Comparison of ENCODE assay signal across 8 cellular contexts in the genomic region with DNA sequence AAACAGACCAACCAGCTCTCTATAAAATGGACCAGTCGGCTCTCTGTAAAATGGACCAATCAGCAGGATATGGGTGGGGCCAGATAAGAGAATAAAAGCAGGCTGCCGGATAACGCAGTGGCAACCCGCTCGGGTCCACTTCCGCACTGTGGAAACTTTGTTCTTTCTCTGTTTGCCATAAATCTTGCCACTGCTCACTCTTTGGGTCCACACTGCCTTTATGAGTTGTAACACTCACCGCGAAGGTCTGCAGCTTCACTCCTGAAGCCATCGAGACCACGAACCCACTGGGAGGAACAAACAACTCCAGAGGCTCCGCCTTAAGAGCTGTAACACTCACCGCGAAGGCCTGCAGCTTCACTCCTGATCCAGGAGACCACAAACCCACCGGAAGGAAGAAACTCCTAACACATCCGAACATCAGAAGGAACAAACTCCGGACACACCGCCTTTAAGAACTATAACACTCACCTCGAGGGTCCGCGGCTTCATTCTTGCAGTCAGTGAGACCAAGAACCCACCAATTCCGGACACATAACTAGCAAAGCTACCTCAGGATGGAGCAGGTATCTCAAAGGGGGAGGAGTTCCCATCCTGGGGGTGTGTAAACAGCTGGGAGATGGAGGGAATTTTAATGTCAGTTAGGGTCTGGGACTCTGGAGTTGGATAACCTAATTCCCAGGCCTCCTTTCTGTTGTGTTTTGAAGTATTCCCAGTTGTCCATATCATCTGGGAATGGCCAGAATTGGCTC. TPM values are rescaled to one million over a fixed set of nuclear protein-coding genes. Genes with fewer than 3 reads are reported as not detected.
DNase-seq lines count a peak whose midpoint lies in the region; ATAC-seq and TF ChIP-seq lines count a peak whose summit lies in the region.
"Not testable (repeated sequence)": the region's sequence is repeated elsewhere in the genome, so short reads cannot be mapped to it uniquely, and the experiment has no call there.

No MANE protein-coding gene starts in this region.

- not testable (repeated sequence) for H3K27ac ChIP-seq in breast epithelium
- H3K27ac ChIP-seq in tibial nerve, result peak overlapping the region in 1 of 4 donors; percentile 5

- peak overlapping the region; percentile 10 for H3K4me3 ChIP-seq in GM12875 (ENCODE audit: low read depth, low read length)
- peak overlapping the region in 2 of 3 donors; percentile 19 to 20 for H3K4me3 ChIP-seq in breast epithelium
- peak overlapping the region in 3 of 4 donors; percentile 9 to 38 (median 21) for H3K4me3 ChIP-seq in tibial nerve

- intact Hi-C loops in activated T-helper 2 cell treated with anti-CD3 and anti-CD28 coated beads, Interferon-gamma antibody, Interleukin-2, Interleukin-4, amounts not matched to agents 10 μg/mL and 5 μg/mL and 100 μg/mL, durations not matched to agents 14 hours and 24 hours and 36 hours (cut with micrococcal nuclease); breast epithelium (cut with DNase I; ENCODE audit: low total_unique reads): not testable (repeated sequence)

- DNase-seq in T-helper 2 cell, result peak in 3 of 5 experiments; percentile 25 to 56 (median 36)
- peak; percentile 4 to 12 for DNase-seq in activated CD4-positive, alpha-beta T cell treated with anti-CD3 and anti-CD28 coated beads, Interleukin-2, amount 50 U/mL, for 4 hours
- DNase-seq in activated T-helper 2 cell treated with anti-CD3 and anti-CD28 coated beads, Interferon-gamma antibody, Interleukin-2, Interleukin-4, amounts not matched to agents 10 μg/mL and 5 μg/mL and 100 μg/mL, durations not matched to agents 14 hours and 24 hours and 36 hours (ENCODE audit: low spot score), result peak; percentile 20
- not testable (repeated sequence) for DNase-seq in breast epithelium (ENCODE audit: low spot score in 2 of 2); tibial nerve (ENCODE audit: low spot score in 2 of 2)
- peak in 1 of 2 donors; percentile 19 for DNase-seq in memory B cell (ENCODE audit: low spot score in 2 of 2)
- DNase-seq in stimulated activated CD4-positive, alpha-beta T cell treated with anti-CD3 and anti-CD28 coated beads, Interleukin-2, amount 100 ng/mL, for 48 hours, result peak; percentile 15 to 20

- TF ChIP-seq CTCF in GM12875 (IDR thresholded peaks at IDR 0.05; ENCODE audit: borderline replicate concordance, insufficient read depth, low read depth, low read length); breast epithelium (IDR thresholded peaks at IDR 0.05); tibial nerve (IDR thresholded peaks at IDR 0.05): not testable (repeated sequence)

- H3K4me1 Mint-ChIP-seq in activated T-helper 2 cell treated with anti-CD3 and anti-CD28 coated beads, Interferon-gamma antibody, Interleukin-2, Interleukin-4, amounts not matched to agents 10 μg/mL and 5 μg/mL and 100 μg/mL, durations not matched to agents 14 hours and 24 hours and 36 hours (ENCODE audit: low read depth); memory B cell: not testable (repeated sequence)

- H3K27ac Mint-ChIP-seq in activated T-helper 2 cell treated with anti-CD3 and anti-CD28 coated beads, Interferon-gamma antibody, Interleukin-2, Interleukin-4, amounts not matched to agents 10 μg/mL and 5 μg/mL and 100 μg/mL, durations not matched to agents 14 hours and 24 hours and 36 hours, result peak overlapping the region; percentile 21
- H3K27ac Mint-ChIP-seq in memory B cell, result peak overlapping the region; percentile 55

- H3K9me3 ChIP-seq in breast epithelium, tibial nerve: not testable (repeated sequence)

- peak overlapping the region; percentile 78 for H3K4me3 Mint-ChIP-seq in activated T-helper 2 cell treated with anti-CD3 and anti-CD28 coated beads, Interferon-gamma antibody, Interleukin-2, Interleukin-4, amounts not matched to agents 10 μg/mL and 5 μg/mL and 100 μg/mL, durations not matched to agents 14 hours and 24 hours and 36 hours (ENCODE audit: low read depth)
- peak overlapping the region; percentile 88 for H3K4me3 Mint-ChIP-seq in memory B cell

- TF ChIP-seq POLR2A in breast epithelium (IDR thresholded peaks at IDR 0.05); tibial nerve (IDR thresholded peaks at IDR 0.05): not testable (repeated sequence)

- not testable (repeated sequence) for H3K27me3 ChIP-seq in breast epithelium, tibial nerve

- WGBS in tibial nerve, 2 donors, result 77 to 88% methylated on average over 21 of the region's 21 CpGs

- not testable (repeated sequence) for H3K9me3 Mint-ChIP-seq in activated T-helper 2 cell treated with anti-CD3 and anti-CD28 coated beads, Interferon-gamma antibody, Interleukin-2, Interleukin-4, amounts not matched to agents 10 μg/mL and 5 μg/mL and 100 μg/mL, durations not matched to agents 14 hours and 24 hours and 36 hours; memory B cell

- not testable (repeated sequence) for H3K36me3 Mint-ChIP-seq in activated T-helper 2 cell treated with anti-CD3 and anti-CD28 coated beads, Interferon-gamma antibody, Interleukin-2, Interleukin-4, amounts not matched to agents 10 μg/mL and 5 μg/mL and 100 μg/mL, durations not matched to agents 14 hours and 24 hours and 36 hours (ENCODE audit: low read depth); memory B cell

- H3K4me1 ChIP-seq in breast epithelium, result not testable (repeated sequence)
- peaks cover 0 to 19% (median 0%) of the 10 kb centered on the region in 4 donors for H3K4me1 ChIP-seq in tibial nerve

- ATAC-seq in memory B cell (ENCODE audit: low read depth), result peak; percentile 63

- H3K27me3 Mint-ChIP-seq in activated T-helper 2 cell treated with anti-CD3 and anti-CD28 coated beads, Interferon-gamma antibody, Interleukin-2, Interleukin-4, amounts not matched to agents 10 μg/mL and 5 μg/mL and 100 μg/mL, durations not matched to agents 14 hours and 24 hours and 36 hours (ENCODE audit: low read depth); memory B cell: not testable (repeated sequence)

- peak in 1 of 2 donors; percentile 44 for TF ChIP-seq EP300 in tibial nerve (IDR thresholded peaks at IDR 0.05)

- not testable (repeated sequence) for H3K36me3 ChIP-seq in breast epithelium
- H3K36me3 ChIP-seq in tibial nerve, result peaks cover 0 to 41% (median 0%) of the 10 kb centered on the region in 3 donors

RNA-seq across cellular contexts. Expression of a gene that starts 58.1 kb away (rescaled TPM):
- total RNA-seq in activated T-helper 2 cell treated with anti-CD3 and anti-CD28 coated beads, Interferon-gamma antibody, Interleukin-2, Interleukin-4, amounts not matched to agents 10 μg/mL and 5 μg/mL and 100 μg/mL, durations not matched to agents 14 hours and 24 hours and 36 hours, result 18.8 and 19.4 TPM in 2 replicates
- total RNA-seq in breast epithelium (10 to 100 TPM; 21.8 to 25.9 (median 24.4) TPM), tibial nerve (10 to 100 TPM; 14.0 to 54.1 (median 23.6) TPM)

RNA-seq across cellular contexts. Expression of a gene that starts 58.5 kb away (rescaled TPM):
- 44.2 and 44.8 TPM in 2 replicates for total RNA-seq in activated T-helper 2 cell treated with anti-CD3 and anti-CD28 coated beads, Interferon-gamma antibody, Interleukin-2, Interleukin-4, amounts not matched to agents 10 μg/mL and 5 μg/mL and 100 μg/mL, durations not matched to agents 14 hours and 24 hours and 36 hours
- 10 to 100 TPM; 25.0 to 33.2 (median 30.2) TPM for total RNA-seq in breast epithelium
- 10 to 100 TPM; 18.6 to 38.4 (median 24.4) TPM for total RNA-seq in tibial nerve
